10 cellular contexts compared by ENCODE assay signal in the genomic region with DNA sequence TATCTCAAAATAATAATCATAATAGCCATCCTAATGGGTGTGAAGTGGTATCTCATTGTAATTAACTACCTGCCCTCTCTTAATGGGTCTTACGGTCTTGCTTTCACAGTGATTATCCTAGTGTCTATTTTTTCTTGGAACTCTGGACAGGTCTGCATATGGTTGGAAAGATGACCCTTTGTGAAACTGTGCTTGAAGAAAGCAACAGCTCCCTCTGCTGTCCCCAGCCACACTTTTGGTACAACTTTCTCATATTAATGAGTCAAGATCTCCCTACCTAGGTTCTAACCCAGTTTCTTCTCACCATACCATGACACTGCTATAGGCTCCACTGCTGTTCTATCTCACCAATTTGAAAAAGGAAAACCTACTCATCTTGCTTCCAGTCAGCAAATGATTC. TPM values are rescaled to one million over a fixed set of nuclear protein-coding genes. Genes with fewer than 3 reads are reported as not detected.
DNase-seq lines count a peak whose midpoint lies in the region; ATAC-seq and TF ChIP-seq lines count a peak whose summit lies in the region.
"Had no signal": no experiment of that assay in that cellular context is flagged by ENCODE, and none has a peak within 500 bp of the region (broad histone marks: within the 10 kb centered on the region; RNA-seq: fewer than 3 reads in every experiment).

No MANE protein-coding gene starts in this region.

- H3K27me3 ChIP-seq in Karpas-422 (ENCODE audit: low read length), result no peaks in the 10 kb centered on the region
- no peaks in the 10 kb centered on the region for H3K27me3 ChIP-seq in brain microvascular endothelial cell (replicated peaks)

- no peak overlapping the region for H3K4me2 ChIP-seq in Karpas-422 (ENCODE audit: low read depth, low read length, poor library complexity, severe bottlenecking)

- H3K4me1 ChIP-seq in Karpas-422 (ENCODE audit: low read length), result peaks cover 6% of the 10 kb centered on the region; the same call in 1 of the 2 replicates

- no peaks in the 10 kb centered on the region for H3K36me3 Mint-ChIP-seq in nephron progenitor cell (ENCODE audit: low read depth)

- no peak for ATAC-seq in left lobe of liver

- H3K4me3 ChIP-seq in Karpas-422 (ENCODE audit: low read length) (no peak overlapping the region), brain microvascular endothelial cell (ENCODE audit: low read depth, low read length) (no peak overlapping the region)

- no peak overlapping the region for H3K27ac Mint-ChIP-seq in nephron progenitor cell

- H3K79me2 ChIP-seq in Karpas-422 (ENCODE audit: low read length), result no peaks in the 10 kb centered on the region

- H3K9ac ChIP-seq in Karpas-422 (ENCODE audit: low read length), result no peak overlapping the region

- H2AFZ ChIP-seq in Karpas-422 (ENCODE audit: low read length), result no peak overlapping the region

- H3K4me3 Mint-ChIP-seq in nephron progenitor cell, result no peak overlapping the region

- peaks cover 9% of the 10 kb centered on the region for H3K27me3 Mint-ChIP-seq in nephron progenitor cell (ENCODE audit: low read depth, poor library complexity)

- DNase-seq in NCI-H1092 treated with DMSO at 0.1 percent for 48 hours (lab: John Stamatoyannopoulos, UW) (peak; percentile 26), NCI-H1092 (lab: John Stamatoyannopoulos, UW) (no peak), Karpas-422 (peak; percentile 60), brain microvascular endothelial cell (peak; percentile 7), nephron progenitor cell (peak; percentile 38), left lobe of liver (ENCODE audit: low spot score) (no peak), activated gamma-delta T cell treated with Interleukin-2 at 50 U/mL for 16 hours (no peak)
- DNase-seq in activated CD4-positive, alpha-beta T cell treated with anti-CD3 and anti-CD28 coated beads for 48 hours, result no peak
- DNase-seq: activated gamma-delta T cell, NCI-H524 treated with DMSO at 0.1 percent for 48 hours had no signal

- peak; percentile 50 for TF ChIP-seq CTCF in brain microvascular endothelial cell (IDR thresholded peaks at IDR 0.05; ENCODE audit: low read depth, low read length, missing control alignments)
- peak; percentile 54 for TF ChIP-seq CTCF in nephron progenitor cell (IDR thresholded peaks at IDR 0.05)

- in situ Hi-C loops in brain microvascular endothelial cell (cut with HindIII; ENCODE audit: low pct_ligation_motif_present, low sequenced_read_pairs), result no loop called here

- H3K9me3 ChIP-seq in Karpas-422 (ENCODE audit: low read length), result no peaks in the 10 kb centered on the region

- H3K9me3 Mint-ChIP-seq in nephron progenitor cell, result no peaks in the 10 kb centered on the region

- H3K9me2 ChIP-seq in Karpas-422 (replicated peaks; ENCODE audit: insufficient read depth, low read length), result no peaks in the 10 kb centered on the region

- no peaks in the 10 kb centered on the region for H3K36me3 ChIP-seq in Karpas-422 (ENCODE audit: insufficient read depth, low read length)
- no peaks in the 10 kb centered on the region for H3K36me3 ChIP-seq in brain microvascular endothelial cell (replicated peaks)

- peaks cover 16% of the 10 kb centered on the region for H3K4me1 Mint-ChIP-seq in nephron progenitor cell

- no peaks in the 10 kb centered on the region for H4K20me1 ChIP-seq in Karpas-422 (ENCODE audit: insufficient read depth, low read depth, low read length)

- H3K27ac ChIP-seq in Karpas-422 (ENCODE audit: low read length), result no peak overlapping the region
- H3K27ac ChIP-seq in brain microvascular endothelial cell, result no peak overlapping the region

RNA-seq across cellular contexts. Expression of gene TFDP3, which starts 2.4 kb away (rescaled TPM):
- not detected in 2 replicates for total RNA-seq in Karpas-422 (2014; rRNA removed; shearing (Covaris generic); ENCODE audit: low replicate concordance)
- total RNA-seq in left lobe of liver, result not detected

Comparison
In these comparisons a context has a peak if more than half of its experiments do, and no peak if none do; other contexts are left out.
1. DNase-seq: peak in NCI-H1092 treated with DMSO at 0.1 percent for 48 hours (single experiment), Karpas-422 (single experiment), brain microvascular endothelial cell (single experiment) and nephron progenitor cell (single experiment); none in NCI-H1092 (single experiment), left lobe of liver (single experiment), activated gamma-delta T cell treated with Interleukin-2 at 50 U/mL for 16 hours (single experiment) and activated CD4-positive, alpha-beta T cell treated with anti-CD3 and anti-CD28 coated beads for 48 hours (single experiment).